ENCODE assay signal across 10 cellular contexts in genomic region chr11:113593698-113594308, GRCh38.
DNase-seq lines count a peak whose midpoint lies in the region; ATAC-seq and TF ChIP-seq lines count a peak whose summit lies in the region.
"Had no signal": no experiment of that assay in that cellular context is flagged by ENCODE, and none has a peak within 500 bp of the region (broad histone marks: within the 10 kb centered on the region; RNA-seq: fewer than 3 reads in every experiment).

No MANE protein-coding gene starts in this region.

- H3K27me3 ChIP-seq in mammary epithelial cell (ENCODE audit: insufficient read depth, low read length) (no peaks in the 10 kb centered on the region), dorsolateral prefrontal cortex (peaks cover 0 to 14% (median 0%) of the 10 kb centered on the region in 45 donors)
- H3K27me3 ChIP-seq: BLaER1 had no signal

- TF ChIP-seq CTCF in mammary epithelial cell (conservative IDR thresholded peaks at IDR 0.05 in 1 of 2, IDR thresholded peaks at IDR 0.05 in 1 of 2; ENCODE audit: extremely low read depth in 1 of 2, insufficient read depth in 1 of 2, low read depth in 1 of 2, low read length in 2 of 2) (no peak), dorsolateral prefrontal cortex (IDR thresholded peaks at IDR 0.05 in 54 of 56, conservative IDR thresholded peaks at IDR 0.05 in 2 of 56; ENCODE audit: low read depth in 1 of 56, partially characterized antibody in 56 of 56) (no peak)

- H3K4me1 Mint-ChIP-seq in activated CD4-positive, alpha-beta memory T cell treated with anti-CD3 and anti-CD28 coated beads for 36 hours (ENCODE audit: low read depth), result peaks cover 16% of the 10 kb centered on the region
- peaks cover 16% of the 10 kb centered on the region for H3K4me1 Mint-ChIP-seq in stimulated activated naive CD8-positive, alpha-beta T cell treated with anti-CD3 and anti-CD28 coated beads, Interleukin-15, amount 100 ng/mL, for 72 hours

- intact Hi-C loops in activated CD4-positive, alpha-beta memory T cell treated with anti-CD3 and anti-CD28 coated beads for 36 hours (cut with micrococcal nuclease), result loop anchor here (2.0 kb wide), 1 partner anchor 81 kb away; no protein-coding TSS in a partner anchor
- intact Hi-C loops in mammary epithelial cell (cut with micrococcal nuclease), result no loop called here
- intact Hi-C loops in dorsolateral prefrontal cortex (cut with DNase I), result no loop called here

- H2AFZ ChIP-seq in mammary epithelial cell (ENCODE audit: low read depth, low read length), result no peak overlapping the region

- H3K9me3 ChIP-seq in mammary epithelial cell (replicated peaks; ENCODE audit: insufficient read depth, low read length), result no peaks in the 10 kb centered on the region

- CTCF ChIA-PET in activated CD4-positive, alpha-beta memory T cell treated with anti-CD3 and anti-CD28 coated beads for 36 hours (lab: Charles Lee), result no interaction called here
- CTCF ChIA-PET in mammary epithelial cell (lab: Charles Lee; ENCODE audit: low non-redundant PET), result no interaction called here

- POLR2A ChIA-PET in activated CD4-positive, alpha-beta memory T cell treated with anti-CD3 and anti-CD28 coated beads for 36 hours (lab: Charles Lee), result no interaction called here

- peak; percentile 79 to 97 for ATAC-seq in activated naive CD4-positive, alpha-beta T cell treated with anti-CD3 and anti-CD28 coated beads, Interleukin-2, amount 50 U/mL, for 72 hours
- peak; percentile 77 for ATAC-seq in HG02973 (IDR thresholded peaks at IDR 0.05; ENCODE audit: unreplicated experiment)
- peak; percentile 94 for ATAC-seq in stimulated activated naive CD8-positive, alpha-beta T cell treated with anti-CD3 and anti-CD28 coated beads, Interleukin-15, amount 100 ng/mL, for 72 hours

- no peak overlapping the region for H3K4me3 ChIP-seq in mammary epithelial cell (replicated peaks in 1 of 3; ENCODE audit: insufficient read depth in 1 of 3, low read depth in 2 of 3, low read length in 3 of 3)
- H3K4me3 ChIP-seq in dorsolateral prefrontal cortex, result no peak overlapping the region
- H3K4me3 ChIP-seq: BLaER1 had no signal

- no peaks in the 10 kb centered on the region for H3K36me3 Mint-ChIP-seq in activated naive CD4-positive, alpha-beta T cell treated with anti-CD3 and anti-CD28 coated beads, Interleukin-2, amount 50 U/mL, for 72 hours
- peaks cover 1% of the 10 kb centered on the region for H3K36me3 Mint-ChIP-seq in activated CD4-positive, alpha-beta memory T cell treated with anti-CD3 and anti-CD28 coated beads for 36 hours

- H3K27ac Mint-ChIP-seq in activated naive CD4-positive, alpha-beta T cell treated with anti-CD3 and anti-CD28 coated beads, Interleukin-2, amount 50 U/mL, for 72 hours, result no peak overlapping the region
- H3K27ac Mint-ChIP-seq in activated CD4-positive, alpha-beta memory T cell treated with anti-CD3 and anti-CD28 coated beads for 36 hours, result no peak overlapping the region
- H3K27ac Mint-ChIP-seq in stimulated activated naive CD8-positive, alpha-beta T cell treated with anti-CD3 and anti-CD28 coated beads, Interleukin-15, amount 100 ng/mL, for 72 hours, result no peak overlapping the region

- peaks cover 3 to 7% of the 10 kb centered on the region in 2 donors for H3K9me3 Mint-ChIP-seq in activated naive CD4-positive, alpha-beta T cell treated with anti-CD3 and anti-CD28 coated beads, Interleukin-2, amount 50 U/mL, for 72 hours
- H3K9me3 Mint-ChIP-seq in activated CD4-positive, alpha-beta memory T cell treated with anti-CD3 and anti-CD28 coated beads for 36 hours, result peaks cover 5% of the 10 kb centered on the region
- H3K9me3 Mint-ChIP-seq in stimulated activated naive CD8-positive, alpha-beta T cell treated with anti-CD3 and anti-CD28 coated beads, Interleukin-15, amount 100 ng/mL, for 72 hours, result peaks cover 6 to 15% of the 10 kb centered on the region in 2 donors

- H3K36me3 ChIP-seq in mammary epithelial cell (ENCODE audit: insufficient read depth, low read length), result no peaks in the 10 kb centered on the region
- H3K36me3 ChIP-seq: BLaER1 had no signal

- H3K27ac ChIP-seq in mammary epithelial cell (ENCODE audit: insufficient read depth, low read depth, low read length), result no peak overlapping the region
- H3K27ac ChIP-seq in dorsolateral prefrontal cortex, result no peak overlapping the region
- H3K27ac ChIP-seq: BLaER1 had no signal

- BruUV-seq in mammary epithelial cell (replicated peaks; lab: Mats Ljungman, UMichigan), result no TSS peak

- dilution Hi-C loops in mammary epithelial cell (cut with HindIII; ENCODE audit: low sequenced_read_pairs), result no loop called here

- H3K9ac ChIP-seq in mammary epithelial cell (ENCODE audit: insufficient read depth, low read length), result no peak overlapping the region
- H3K9ac ChIP-seq: BLaER1 had no signal

- peak; percentile 10 to 59 for DNase-seq in activated naive CD4-positive, alpha-beta T cell treated with anti-CD3 and anti-CD28 coated beads, Interleukin-2, amount 50 U/mL, for 72 hours (ENCODE audit: low spot score in 2 of 2)
- no peak for DNase-seq in activated naive CD4-positive, alpha-beta T cell treated with Interleukin-2 at 50 U/mL for 16 hours
- DNase-seq in activated CD4-positive, alpha-beta memory T cell treated with anti-CD3 and anti-CD28 coated beads for 36 hours, result peak; percentile 82
- DNase-seq in stimulated activated naive CD8-positive, alpha-beta T cell treated with anti-CD3 and anti-CD28 coated beads, Interleukin-15, amount 100 ng/mL, for 72 hours, result peak; percentile 17 to 59
- DNase-seq in HUDEP-2 (lab: John Stamatoyannopoulos, UW; ENCODE audit: unreplicated experiment in 76 of 76) (no peak), mammary epithelial cell (no peak), dorsolateral prefrontal cortex (no peak)
- DNase-seq: NCI-H446 treated with DMSO at 0.1 percent for 48 hours had no signal

- H4K20me1 ChIP-seq in mammary epithelial cell (ENCODE audit: insufficient read depth, low read length), result no peaks in the 10 kb centered on the region
- H4K20me1 ChIP-seq: BLaER1 had no signal

- no peaks in the 10 kb centered on the region for H3K79me2 ChIP-seq in mammary epithelial cell (ENCODE audit: insufficient read depth, low read length)

- no peak overlapping the region for H3K4me2 ChIP-seq in mammary epithelial cell (ENCODE audit: insufficient read depth, low read depth, low read length)
- H3K4me2 ChIP-seq: BLaER1 had no signal

- WGBS in mammary epithelial cell (ENCODE audit: low coverage, missing lambda C conversion rate), result 94% methylated on average over 6 of the region's 6 CpGs

- no peak overlapping the region for H3K4me3 Mint-ChIP-seq in activated CD4-positive, alpha-beta memory T cell treated with anti-CD3 and anti-CD28 coated beads for 36 hours
- H3K4me3 Mint-ChIP-seq in stimulated activated naive CD8-positive, alpha-beta T cell treated with anti-CD3 and anti-CD28 coated beads, Interleukin-15, amount 100 ng/mL, for 72 hours, result no peak overlapping the region

- peaks cover 36% of the 10 kb centered on the region for H3K27me3 Mint-ChIP-seq in activated CD4-positive, alpha-beta memory T cell treated with anti-CD3 and anti-CD28 coated beads for 36 hours
- peaks cover 74% of the 10 kb centered on the region for H3K27me3 Mint-ChIP-seq in stimulated activated naive CD8-positive, alpha-beta T cell treated with anti-CD3 and anti-CD28 coated beads, Interleukin-15, amount 100 ng/mL, for 72 hours

- in situ Hi-C loops in mammary epithelial cell (cut with MboI; ENCODE audit: low sequenced_read_pairs in 2 of 2), result no loop called here

- no peaks in the 10 kb centered on the region for H3K4me1 ChIP-seq in mammary epithelial cell (ENCODE audit: insufficient read depth, low read length)
- H3K4me1 ChIP-seq: BLaER1 had no signal

Comparison
In these comparisons a context has a peak if more than half of its experiments do, and no peak if none do; other contexts are left out.
1. DNase-seq: peak in activated naive CD4-positive, alpha-beta T cell treated with anti-CD3 and anti-CD28 coated beads, Interleukin-2, amount 50 U/mL, for 72 hours (2 of 2), activated CD4-positive, alpha-beta memory T cell treated with anti-CD3 and anti-CD28 coated beads for 36 hours (single experiment) and stimulated activated naive CD8-positive, alpha-beta T cell treated with anti-CD3 and anti-CD28 coated beads, Interleukin-15, amount 100 ng/mL, for 72 hours (2 of 2); none in activated naive CD4-positive, alpha-beta T cell treated with Interleukin-2 at 50 U/mL for 16 hours (single experiment), HUDEP-2 (0 of 76), mammary epithelial cell (single experiment) and dorsolateral prefrontal cortex (0 of 10).
2. Peak in every context shown above with its lines, with median percentiles within 50 percentile points of each other: ATAC-seq.